In genomic region chr1:156193208-156193487, GRCh38 we compare ENCODE assay signal across 8 cellular contexts. TPM values are rescaled to one million over a fixed set of nuclear protein-coding genes. Genes with fewer than 3 reads are reported as not detected.
DNase-seq lines count a peak whose midpoint lies in the region; ATAC-seq and TF ChIP-seq lines count a peak whose summit lies in the region.

No MANE protein-coding gene starts in this region.

- H3K36me3 ChIP-seq in Karpas-422 (ENCODE audit: insufficient read depth, low read length): peaks cover 10% of the 10 kb centered on the region; the same call in 1 of the 2 replicates

- peaks cover 40% of the 10 kb centered on the region for H3K79me2 ChIP-seq in Karpas-422 (ENCODE audit: low read length)

- peaks cover 25 to 50% (median 39%) of the 10 kb centered on the region in 4 donors for H3K4me1 Mint-ChIP-seq in naive thymus-derived CD8-positive, alpha-beta T cell

- H3K27ac ChIP-seq in AG04450 (ENCODE audit: low read depth, low read length) (peak overlapping the region; percentile 57), Karpas-422 (ENCODE audit: low read length) (peak overlapping the region; percentile 73)

- no peaks in the 10 kb centered on the region; the same call in 1 of the 2 replicates for H3K9me3 ChIP-seq in AG04450 (ENCODE audit: control insufficient read depth, insufficient read depth, low read length)
- no peaks in the 10 kb centered on the region for H3K9me3 ChIP-seq in Karpas-422 (ENCODE audit: low read length)

- H3K4me3 Mint-ChIP-seq in naive thymus-derived CD8-positive, alpha-beta T cell: peak overlapping the region; percentile 94 to 100 (median 96)

- H3K27ac Mint-ChIP-seq in naive thymus-derived CD8-positive, alpha-beta T cell: peak overlapping the region; percentile 90 to 99 (median 95)

- DNase-seq in AG04450 (ENCODE audit: low read depth, low spot score) (no peak), Karpas-422 (no peak), cerebellar cortex (ENCODE audit: low spot score) (peak; percentile 13), putamen (ENCODE audit: low spot score) (no peak), NCI-H1417 (lab: John Stamatoyannopoulos, UW) (no peak)
- DNase-seq in naive thymus-derived CD8-positive, alpha-beta T cell: no peak
- no peak for DNase-seq in activated CD8-positive, alpha-beta memory T cell treated with anti-CD3 and anti-CD28 coated beads, Interleukin-2, amount 50 U/mL, for 48 hours

- H3K27me3 ChIP-seq in AG04450 (ENCODE audit: control insufficient read depth, insufficient read depth, low read length) (no peaks in the 10 kb centered on the region), Karpas-422 (ENCODE audit: low read length) (no peaks in the 10 kb centered on the region)

- peaks cover 0 to 14% (median 2%) of the 10 kb centered on the region in 3 donors for H3K36me3 Mint-ChIP-seq in naive thymus-derived CD8-positive, alpha-beta T cell

- H3K4me1 ChIP-seq in Karpas-422 (ENCODE audit: low read length): peaks cover 27% of the 10 kb centered on the region

- ATAC-seq in naive thymus-derived CD8-positive, alpha-beta T cell: no peak
- ATAC-seq in GM21786 (IDR thresholded peaks at IDR 0.05; ENCODE audit: unreplicated experiment): no peak

- CTCF ChIA-PET in AG04450 (lab: Charles Lee): interaction anchor here (1.0 to 1.1 kb wide), 2 partner anchors 29 to 48 kb away, joined by 3 to 5 read pairs; no protein-coding TSS in a partner anchor

- H3K9me2 ChIP-seq in Karpas-422 (replicated peaks; ENCODE audit: insufficient read depth, low read length): no peaks in the 10 kb centered on the region

- TF ChIP-seq CTCF in AG04450 (IDR thresholded peaks at IDR 0.05; ENCODE audit: low read depth, low read length): no peak

- H4K20me1 ChIP-seq in Karpas-422 (ENCODE audit: insufficient read depth, low read depth, low read length): peaks cover 9% of the 10 kb centered on the region; the same call in 1 of the 2 replicates

- H3K4me3 ChIP-seq in AG04450 (ENCODE audit: low read depth, low read length): peak overlapping the region; percentile 72
- H3K4me3 ChIP-seq in Karpas-422 (ENCODE audit: low read length): peak overlapping the region; percentile 66

- peak overlapping the region; percentile 76 for H3K9ac ChIP-seq in Karpas-422 (ENCODE audit: low read length)

- H3K9me3 Mint-ChIP-seq in naive thymus-derived CD8-positive, alpha-beta T cell: peaks cover 0 to 5% (median 0%) of the 10 kb centered on the region in 9 donors

- POLR2A ChIA-PET in AG04450 (lab: Yijun Ruan, JAX): interaction anchor here (0.9 to 2.1 kb wide), 4 partner anchors 20 to 48 kb away, joined by 3 to 18 read pairs (median 5); partner anchors contain the start of gene PMF1
- POLR2A ChIA-PET in naive thymus-derived CD8-positive, alpha-beta T cell (lab: Charles Lee): interaction anchor here (0.7 to 3.4 kb wide), 6 partner anchors 16 to 264 kb away, joined by 3 to 48 read pairs (median 4); partner anchors contain the start of gene PMF1

- peak overlapping the region; percentile 30; the same call in 1 of the 2 replicates for H2AFZ ChIP-seq in Karpas-422 (ENCODE audit: low read length)

- no peaks in the 10 kb centered on the region for H3K27me3 Mint-ChIP-seq in naive thymus-derived CD8-positive, alpha-beta T cell

- H3K4me2 ChIP-seq in Karpas-422 (ENCODE audit: low read depth, low read length, poor library complexity, severe bottlenecking): peak overlapping the region; percentile 67

RNA-seq across cellular contexts. Expression of gene SLC25A44, which starts 0.8 kb away (rescaled TPM):
- 24.1 TPM in 2 replicates for polyA plus RNA-seq in AG04450 (2011; rRNA removed)
- polyA minus RNA-seq in AG04450 (2011; rRNA and poly(A)+ RNA removed): 24.6 and 25.0 TPM in 2 replicates
- total RNA-seq in Karpas-422 (2014; rRNA removed; shearing (Covaris generic); ENCODE audit: low replicate concordance): 16.8 and 24.0 TPM in 2 replicates
- total RNA-seq in naive thymus-derived CD8-positive, alpha-beta T cell: 10 to 100 TPM; 16.8 to 21.4 TPM
- 10 to 100 TPM in 1 of 3 donors, 1 to 10 TPM in 2; 6.0 to 16.4 (median 9.7) TPM for polyA plus RNA-seq in naive thymus-derived CD8-positive, alpha-beta T cell

RNA-seq across cellular contexts. Expression of gene PMF1, which starts 19.7 kb away (rescaled TPM):
- polyA plus RNA-seq in AG04450 (2011; rRNA removed): 43.5 and 53.3 TPM in 2 replicates
- 14.5 and 15.2 TPM in 2 replicates for polyA minus RNA-seq in AG04450 (2011; rRNA and poly(A)+ RNA removed)
- total RNA-seq in Karpas-422 (2014; rRNA removed; shearing (Covaris generic); ENCODE audit: low replicate concordance): 40.1 and 51.2 TPM in 2 replicates
- 10 to 100 TPM; 49.1 to 54.8 TPM for total RNA-seq in naive thymus-derived CD8-positive, alpha-beta T cell
- 10 to 100 TPM; 70.8 to 79.9 (median 76.5) TPM for polyA plus RNA-seq in naive thymus-derived CD8-positive, alpha-beta T cell

RNA-seq across cellular contexts. Expression of gene SEMA4A, which starts 39.8 kb away (rescaled TPM):
- polyA plus RNA-seq in AG04450 (2011; rRNA removed): 0.58 and 0.60 TPM in 2 replicates
- polyA minus RNA-seq in AG04450 (2011; rRNA and poly(A)+ RNA removed): 0.56 and 1.1 TPM in 2 replicates
- total RNA-seq in Karpas-422 (2014; rRNA removed; shearing (Covaris generic); ENCODE audit: low replicate concordance): 46.7 and 66.7 TPM in 2 replicates
- total RNA-seq in naive thymus-derived CD8-positive, alpha-beta T cell: 1 to 10 TPM; 1.2 TPM
- polyA plus RNA-seq in naive thymus-derived CD8-positive, alpha-beta T cell: 1 to 10 TPM in 1 of 3 donors, under 1 TPM in 2; 0.16 to 1.4 (median 0.22) TPM

RNA-seq across cellular contexts. Expression of gene BGLAP, which starts 48.8 kb away (rescaled TPM):
- polyA plus RNA-seq in AG04450 (2011; rRNA removed): 0.12 and 0.45 TPM in 2 replicates
- polyA minus RNA-seq in AG04450 (2011; rRNA and poly(A)+ RNA removed): 0.56 TPM in 1 of 2 replicates, not detected in the other
- 0.18 and 0.48 TPM in 2 replicates for total RNA-seq in Karpas-422 (2014; rRNA removed; shearing (Covaris generic); ENCODE audit: low replicate concordance)
- total RNA-seq in naive thymus-derived CD8-positive, alpha-beta T cell: 1 to 10 TPM; 6.5 to 7.8 TPM
- polyA plus RNA-seq in naive thymus-derived CD8-positive, alpha-beta T cell: under 1 TPM in 1 of 3 donors, not detected in 2; 0.26 TPM

RNA-seq across cellular contexts. Expression of gene PAQR6, which starts 54.7 kb away (rescaled TPM):
- 0.20 and 0.26 TPM in 2 replicates for polyA plus RNA-seq in AG04450 (2011; rRNA removed)
- not detected in 2 replicates for polyA minus RNA-seq in AG04450 (2011; rRNA and poly(A)+ RNA removed)
- total RNA-seq in Karpas-422 (2014; rRNA removed; shearing (Covaris generic); ENCODE audit: low replicate concordance): 7.6 and 10.0 TPM in 2 replicates
- 1 to 10 TPM; 2.8 to 3.0 TPM for total RNA-seq in naive thymus-derived CD8-positive, alpha-beta T cell
- polyA plus RNA-seq in naive thymus-derived CD8-positive, alpha-beta T cell: under 1 TPM; 0.15 to 0.21 (median 0.21) TPM

Comparison
In these comparisons a context has a peak if more than half of its experiments do, and no peak if none do; other contexts are left out.
1. RNA of gene SEMA4A, which starts 39.8 kb away (total RNA-seq): 46.7 to 66.7 TPM in Karpas-422; 1.2 TPM in naive thymus-derived CD8-positive, alpha-beta T cell; every median in the first group is over 10 times any median in the second.